ENCODE assay signal across 23 cellular contexts in the genomic region with DNA sequence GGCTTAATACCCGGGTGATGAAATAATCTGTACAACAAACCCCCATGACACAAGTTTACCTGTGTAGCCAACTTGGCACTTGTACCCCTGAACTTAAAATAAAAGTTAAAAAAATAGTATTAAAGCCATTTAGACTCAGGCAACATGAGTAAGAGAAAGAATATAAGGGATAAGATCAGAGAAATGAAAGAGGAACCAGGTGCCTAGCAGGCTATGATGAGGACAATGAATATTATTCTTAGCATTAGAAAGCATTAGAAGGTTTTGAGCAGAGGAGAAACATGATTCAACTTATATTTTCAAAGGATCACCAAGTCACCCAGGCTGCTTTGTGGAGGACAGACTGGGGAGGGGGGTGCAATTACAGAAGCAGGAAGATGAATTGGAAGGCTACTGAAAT. TPM values are rescaled to one million over a fixed set of nuclear protein-coding genes. Genes with fewer than 3 reads are reported as not detected.
DNase-seq lines count a peak whose midpoint lies in the region; ATAC-seq and TF ChIP-seq lines count a peak whose summit lies in the region.
"Had no signal": no experiment of that assay in that cellular context is flagged by ENCODE, and none has a peak within 500 bp of the region (broad histone marks: within the 10 kb centered on the region; RNA-seq: fewer than 3 reads in every experiment).

No MANE protein-coding gene starts in this region.

- peaks cover 8% of the 10 kb centered on the region for H3K9me2 ChIP-seq in GM23338 (ENCODE audit: insufficient read depth)

- H3K4me3 Mint-ChIP-seq in GM23338 = no peak overlapping the region
- H3K4me3 Mint-ChIP-seq in stimulated activated naive B cell treated with anti-CD40 and anti-IgM and Interleukin-4, amounts not matched to agents 10 μg/mL and 1 μg/mL and 100 μg/mL, for 72 hours = peak overlapping the region; percentile 34 to 64
- H3K4me3 Mint-ChIP-seq: activated CD4-positive, alpha-beta memory T cell treated with anti-CD3 and anti-CD28 coated beads for 36 hours; activated T-cell treated with anti-CD3 and anti-CD28 coated beads, Interleukin-2, amount 50 U/mL, for 24 hours; T-helper 1 cell treated with Interleukin-12 subunit alpha and Interleukin-12 subunit beta and Interleukin-4 antibody, amounts not matched to agents 30 μg/mL and 1 μg/mL, for 36 hours had no signal

- no peaks in the 10 kb centered on the region for H3F3A ChIP-seq in GM23338 (replicated peaks; ENCODE audit: low read depth)

- H3K27me3 Mint-ChIP-seq in GM23338 (ENCODE audit: insufficient read depth, low read depth, poor library complexity) = no peaks in the 10 kb centered on the region
- H3K27me3 Mint-ChIP-seq in stimulated activated naive B cell treated with anti-CD40 and anti-IgM and Interleukin-4, amounts not matched to agents 10 μg/mL and 1 μg/mL and 100 μg/mL, for 72 hours = no peaks in the 10 kb centered on the region

- DNase-seq in NOMO-1 treated with DMSO at 0.1 percent for 48 hours (lab: John Stamatoyannopoulos, UW; ENCODE audit: unreplicated experiment) (peak; percentile 14), NOMO-1 (lab: John Stamatoyannopoulos, UW; ENCODE audit: unreplicated experiment in 2 of 2) (no peak), GM23338 (ENCODE audit: low spot score) (no peak), left lobe of liver (ENCODE audit: low spot score) (no peak), HT-29 (ENCODE audit: low spot score) (no peak)
- DNase-seq in stimulated activated naive B cell treated with anti-CD40 and anti-IgM and Interleukin-4, amounts not matched to agents 10 μg/mL and 1 μg/mL and 100 μg/mL, for 72 hours = no peak
- no peak for DNase-seq in stimulated activated CD4-positive, alpha-beta T cell treated with anti-CD3 and anti-CD28 coated beads, Interleukin-4, amount 100 ng/mL, for 1 hour
- DNase-seq: 8988T; activated CD4-positive, alpha-beta memory T cell treated with anti-CD3 and anti-CD28 coated beads for 36 hours; activated naive CD4-positive, alpha-beta T cell treated with anti-CD3 and anti-CD28 coated beads, Interleukin-2, amount 50 U/mL, for 16 hours; activated T-cell treated with anti-CD3 and anti-CD28 coated beads, Interleukin-2, amount 50 U/mL, for 24 hours; effector CD8-positive, alpha-beta T cell; esophagus squamous epithelium; left ventricle myocardium superior; NCI-H1694; NCI-H2227 treated with DMSO at 0.1 percent for 48 hours; right cardiac atrium; stimulated activated naive CD4-positive, alpha-beta T cell treated with Interleukin-2 at 50 U/mL for 16 hours had no signal

- peaks cover 14% of the 10 kb centered on the region for H3K4me1 Mint-ChIP-seq in GM23338
- peaks cover 44 to 65% of the 10 kb centered on the region in 2 donors for H3K4me1 Mint-ChIP-seq in stimulated activated naive B cell treated with anti-CD40 and anti-IgM and Interleukin-4, amounts not matched to agents 10 μg/mL and 1 μg/mL and 100 μg/mL, for 72 hours

- peaks cover 18% of the 10 kb centered on the region for H3K4me1 ChIP-seq in GM23338 (ENCODE audit: insufficient read depth)
- H3K4me1 ChIP-seq: ascending aorta, esophagus squamous epithelium had no signal

- H3K27ac ChIP-seq in GM23338 (ENCODE audit: low read depth) = no peak overlapping the region
- H3K27ac ChIP-seq: ascending aorta; BLaER1 treated with 17β-estradiol and CSF1 and Interleukin-3, amounts not matched to agents 10 nM and 100 nM; esophagus squamous epithelium; VCaP had no signal

- no peak overlapping the region; the same call in 1 of the 2 replicates for H3K4me2 ChIP-seq in GM23338

- ATAC-seq in GM23338 (no peak), HG03432 (IDR thresholded peaks at IDR 0.05; ENCODE audit: unreplicated experiment) (peak; percentile 53), left lobe of liver (no peak)
- ATAC-seq in stimulated activated naive B cell treated with anti-CD40 and anti-IgM and Interleukin-4, amounts not matched to agents 10 μg/mL and 1 μg/mL and 100 μg/mL, for 72 hours (replicated peaks) = peak; percentile 50 to 60

- no peaks in the 10 kb centered on the region; the same call in 2 of the 3 replicates for H3K9me3 Mint-ChIP-seq in GM23338
- H3K9me3 Mint-ChIP-seq in stimulated activated naive B cell treated with anti-CD40 and anti-IgM and Interleukin-4, amounts not matched to agents 10 μg/mL and 1 μg/mL and 100 μg/mL, for 72 hours = peaks cover 4 to 5% of the 10 kb centered on the region in 2 donors
- H3K9me3 Mint-ChIP-seq: activated CD4-positive, alpha-beta memory T cell treated with anti-CD3 and anti-CD28 coated beads for 36 hours; activated T-cell treated with anti-CD3 and anti-CD28 coated beads, Interleukin-2, amount 50 U/mL, for 24 hours; T-helper 1 cell treated with Interleukin-12 subunit alpha and Interleukin-12 subunit beta and Interleukin-4 antibody, amounts not matched to agents 30 μg/mL and 1 μg/mL, for 36 hours had no signal

- H3K79me2 ChIP-seq in GM23338 (replicated peaks; ENCODE audit: insufficient read depth) = no peaks in the 10 kb centered on the region

- peak overlapping the region; percentile 87; the same call in 1 of the 2 replicates for H3K27ac Mint-ChIP-seq in GM23338
- peak overlapping the region; percentile 57 for H3K27ac Mint-ChIP-seq in stimulated activated naive B cell treated with anti-CD40 and anti-IgM and Interleukin-4, amounts not matched to agents 10 μg/mL and 1 μg/mL and 100 μg/mL, for 72 hours
- H3K27ac Mint-ChIP-seq: activated CD4-positive, alpha-beta memory T cell treated with anti-CD3 and anti-CD28 coated beads for 36 hours; activated T-cell treated with anti-CD3 and anti-CD28 coated beads, Interleukin-2, amount 50 U/mL, for 24 hours; T-helper 1 cell treated with Interleukin-12 subunit alpha and Interleukin-12 subunit beta and Interleukin-4 antibody, amounts not matched to agents 30 μg/mL and 1 μg/mL, for 36 hours had no signal

- no peaks in the 10 kb centered on the region for H3K36me3 ChIP-seq in GM23338 (ENCODE audit: insufficient read depth)
- H3K36me3 ChIP-seq: ascending aorta; BLaER1 treated with 17β-estradiol and CSF1 and Interleukin-3, amounts not matched to agents 10 nM and 100 nM; esophagus squamous epithelium had no signal

- no peaks in the 10 kb centered on the region for H3K27me3 ChIP-seq in GM23338 (ENCODE audit: insufficient read depth)
- H3K27me3 ChIP-seq: ascending aorta; BLaER1 treated with 17β-estradiol and CSF1 and Interleukin-3, amounts not matched to agents 10 nM and 100 nM; esophagus squamous epithelium had no signal

- TF ChIP-seq CTCF in GM23338 (conservative IDR thresholded peaks at IDR 0.05; ENCODE audit: low read depth in 2 of 2) = no peak

- no peak overlapping the region for H3K4me3 ChIP-seq in GM23338
- H3K4me3 ChIP-seq: ascending aorta; BLaER1 treated with 17β-estradiol and CSF1 and Interleukin-3, amounts not matched to agents 10 nM and 100 nM; esophagus squamous epithelium had no signal

- H2AFZ ChIP-seq in GM23338 = no peak overlapping the region

- H4K20me1 ChIP-seq in GM23338 (replicated peaks; ENCODE audit: insufficient read depth) = no peaks in the 10 kb centered on the region
- H4K20me1 ChIP-seq: BLaER1 treated with 17β-estradiol and CSF1 and Interleukin-3, amounts not matched to agents 10 nM and 100 nM had no signal

- no peaks in the 10 kb centered on the region for H3K36me3 Mint-ChIP-seq in GM23338 (ENCODE audit: low read depth)
- peaks cover 0 to 2% of the 10 kb centered on the region in 2 donors for H3K36me3 Mint-ChIP-seq in stimulated activated naive B cell treated with anti-CD40 and anti-IgM and Interleukin-4, amounts not matched to agents 10 μg/mL and 1 μg/mL and 100 μg/mL, for 72 hours
- H3K36me3 Mint-ChIP-seq: activated CD4-positive, alpha-beta memory T cell treated with anti-CD3 and anti-CD28 coated beads for 36 hours had no signal

TF ChIP-seq in GM23338, 12 proteins besides CTCF, POLR2A, EP300 and RAD21 (continues in another document):
- TF ChIP-seq CREB1 (CRISPR knock-in tag; IDR thresholded peaks at IDR 0.05; ENCODE audit: low read depth) (no peak), JUNB (IDR thresholded peaks at IDR 0.05; ENCODE audit: unreplicated experiment) (no peak), ZNF114 (CRISPR knock-in tag; IDR thresholded peaks at IDR 0.05) (no peak), POLR2AphosphoS5 (IDR thresholded peaks at IDR 0.05; ENCODE audit: low read depth) (no peak), ZNF331 (CRISPR knock-in tag; IDR thresholded peaks at IDR 0.05; ENCODE audit: low read depth) (no peak), EZH2phosphoT487 (IDR thresholded peaks at IDR 0.05; ENCODE audit: unreplicated experiment) (no peak), REST (IDR thresholded peaks at IDR 0.05; ENCODE audit: unreplicated experiment) (no peak), EZH2 (IDR thresholded peaks at IDR 0.05; ENCODE audit: low read depth, unreplicated experiment) (no peak)

RNA-seq across cellular contexts. Expression of gene TES, which starts 48.1 kb away (rescaled TPM):
- total RNA-seq in GM23338 (2014; rRNA removed; shearing (Covaris generic)) = 38.3 and 42.4 TPM in 2 replicates
- 31.9 and 37.3 TPM in 2 replicates for polyA plus RNA-seq in GM23338 (2016; fragmentation: Nextera tagmentation; extraction: Ambion mirVana)
- total RNA-seq in left lobe of liver = 7.5 TPM
- 91.9 and 96.7 TPM in 2 replicates for total RNA-seq in HT-29 (2014; rRNA removed; shearing (Covaris generic))

Comparison
In these comparisons a context has a peak if more than half of its experiments do, and no peak if none do; other contexts are left out.
1. ATAC-seq: peak in HG03432 (single experiment) and stimulated activated naive B cell treated with anti-CD40 and anti-IgM and Interleukin-4, amounts not matched to agents 10 μg/mL and 1 μg/mL and 100 μg/mL, for 72 hours (2 of 2); none in GM23338 (single experiment) and left lobe of liver (single experiment).